Comparison of ENCODE assay signal across 15 cellular contexts in genomic region chr7:21719846-21720245, GRCh38.
DNase-seq lines count a peak whose midpoint lies in the region; TF ChIP-seq lines count a peak whose summit lies in the region.
"Had no signal": no experiment of that assay in that cellular context is flagged by ENCODE, and none has a peak within 500 bp of the region (broad histone marks: within the 10 kb centered on the region; RNA-seq: fewer than 3 reads in every experiment).

No MANE protein-coding gene starts in this region.

- H2BK120ac ChIP-seq in mesendoderm (ENCODE audit: low read depth, low read length) = no peak overlapping the region

- no peaks in the 10 kb centered on the region for H3K79me2 ChIP-seq in mesendoderm (ENCODE audit: control insufficient read depth, insufficient read depth, low read length)

- H3K4me1 ChIP-seq in thyroid gland = peaks cover 10 to 19% of the 10 kb centered on the region in 2 donors
- H3K4me1 ChIP-seq in mesendoderm (ENCODE audit: control insufficient read depth, low read depth, low read length) = no peaks in the 10 kb centered on the region
- H3K4me1 ChIP-seq: A549; BLaER1 treated with 17β-estradiol and CSF1 and Interleukin-3, amounts not matched to agents 10 nM and 100 nM; Caco-2 had no signal

- TF ChIP-seq CTCF in thyroid gland (IDR thresholded peaks at IDR 0.05) = no peak

- no peak overlapping the region for H2AK5ac ChIP-seq in mesendoderm (ENCODE audit: low read length)

- DNase-seq in GOT3 (lab: John Stamatoyannopoulos, UW) (peak; percentile 3), caudate nucleus (lab: John Stamatoyannopoulos, UW) (no peak), thyroid gland (peak; percentile 6 to 48), mesendoderm (no peak), 8988T (no peak)
- DNase-seq: AML-193; Caco-2; Calu3; CD4-positive, alpha-beta T cell; CD8-positive, alpha-beta T cell; DMS79 treated with DMSO at 0.1 percent for 48 hours; GF-D8 had no signal

- H2BK5ac ChIP-seq in mesendoderm (ENCODE audit: low read length) = no peak overlapping the region

- no peak overlapping the region for H3K23ac ChIP-seq in mesendoderm (ENCODE audit: low read length)

- H3K36me3 ChIP-seq in thyroid gland (no peaks in the 10 kb centered on the region), mesendoderm (ENCODE audit: control insufficient read depth, insufficient read depth, low read length) (no peaks in the 10 kb centered on the region)
- H3K36me3 ChIP-seq: BLaER1 treated with 17β-estradiol and CSF1 and Interleukin-3, amounts not matched to agents 10 nM and 100 nM had no signal

- H3K79me1 ChIP-seq in mesendoderm (ENCODE audit: low read length) = no peaks in the 10 kb centered on the region

- H3K27me3 ChIP-seq in thyroid gland (no peaks in the 10 kb centered on the region), mesendoderm (ENCODE audit: insufficient read depth, low read length, poor library complexity) (no peaks in the 10 kb centered on the region)
- H3K27me3 ChIP-seq: BLaER1 treated with 17β-estradiol and CSF1 and Interleukin-3, amounts not matched to agents 10 nM and 100 nM had no signal

- H3K56ac ChIP-seq in mesendoderm (ENCODE audit: low read length) = no peak overlapping the region

- no peak overlapping the region for H3K18ac ChIP-seq in mesendoderm (ENCODE audit: low read length)

- peak overlapping the region; percentile 11 for H3K27ac ChIP-seq in caudate nucleus (ENCODE audit: low read depth, low read length)
- H3K27ac ChIP-seq in thyroid gland = peak overlapping the region in 2 of 3 donors; percentile 44 to 80
- H3K27ac ChIP-seq in mesendoderm (ENCODE audit: low read depth, low read length) = no peak overlapping the region
- H3K27ac ChIP-seq: A549; BLaER1 treated with 17β-estradiol and CSF1 and Interleukin-3, amounts not matched to agents 10 nM and 100 nM; C4-2B had no signal

- H4K5ac ChIP-seq in mesendoderm (ENCODE audit: low read length) = no peak overlapping the region

- H3K9ac ChIP-seq in mesendoderm (ENCODE audit: low read length) = no peak overlapping the region
- H3K9ac ChIP-seq: BLaER1 treated with 17β-estradiol and CSF1 and Interleukin-3, amounts not matched to agents 10 nM and 100 nM had no signal

- H3K4ac ChIP-seq in mesendoderm (ENCODE audit: low read depth, low read length) = no peak overlapping the region

- no peak for TF ChIP-seq POLR2A in thyroid gland (IDR thresholded peaks at IDR 0.05)

- H4K8ac ChIP-seq in mesendoderm (ENCODE audit: low read depth, low read length) = no peak overlapping the region

- H3K9me3 ChIP-seq in thyroid gland = no peaks in the 10 kb centered on the region
- H3K9me3 ChIP-seq: A549; BLaER1 treated with 17β-estradiol and CSF1 and Interleukin-3, amounts not matched to agents 10 nM and 100 nM; Caco-2 had no signal

- no peak overlapping the region for H3K4me2 ChIP-seq in mesendoderm (ENCODE audit: low read length)
- H3K4me2 ChIP-seq: A549; BLaER1 treated with 17β-estradiol and CSF1 and Interleukin-3, amounts not matched to agents 10 nM and 100 nM had no signal

- no peak overlapping the region for H2BK15ac ChIP-seq in mesendoderm (replicated peaks; ENCODE audit: low read depth)

- H3K4me3 ChIP-seq in thyroid gland (replicated peaks in 1 of 3) = no peak overlapping the region
- H3K4me3 ChIP-seq in mesendoderm (ENCODE audit: low read length) = no peak overlapping the region
- H3K4me3 ChIP-seq: A549; BLaER1 treated with 17β-estradiol and CSF1 and Interleukin-3, amounts not matched to agents 10 nM and 100 nM had no signal

- 65 to 74% methylated on average over 10 of the region's 10 CpGs for WGBS in thyroid gland, 2 donors
- no CpG with 5 or more reads among the region's 10 CpGs for WGBS in mesendoderm (ENCODE audit: extremely low coverage, insufficient coverage, low lambda C conversion rate)

- intact Hi-C loops in thyroid gland (cut with DNase I) = no loop called here

Comparison
In these comparisons a context has a peak if more than half of its experiments do, and no peak if none do; other contexts are left out.
1. DNase-seq: peak in GOT3 (single experiment) and thyroid gland (2 of 2); none in caudate nucleus (0 of 61), mesendoderm (single experiment) and 8988T (single experiment).